18 cellular contexts compared by ENCODE assay signal in genomic region chr7:12323415-12323814, GRCh38.
DNase-seq lines count a peak whose midpoint lies in the region; ATAC-seq and TF ChIP-seq lines count a peak whose summit lies in the region.
"Had no signal": no experiment of that assay in that cellular context is flagged by ENCODE, and none has a peak within 500 bp of the region (broad histone marks: within the 10 kb centered on the region; RNA-seq: fewer than 3 reads in every experiment).

No MANE protein-coding gene starts in this region.

- in situ Hi-C loops in SK-MEL-5 (cut with HindIII; ENCODE audit: low pct_unique_long_range_greater_than_20kb, low sequenced_read_pairs) = no loop called here

- peak overlapping the region; percentile 28 for H3K27ac Mint-ChIP-seq in Calu3 (ENCODE audit: unreplicated experiment)
- H3K27ac Mint-ChIP-seq: activated CD4-positive, alpha-beta memory T cell treated with anti-CD3 and anti-CD28 coated beads, Interleukin-2, amount 10 ng/mL, durations not matched to agents 7 days and 5 days; B cell had no signal

- CTCF ChIA-PET in Calu3 (lab: Charles Lee) = interaction anchor here (0.6 to 1.6 kb wide), 3 partner anchors 79 to 255 kb away, joined by 4 to 5 read pairs (median 5); no protein-coding TSS in a partner anchor

- DNase-seq in Calu3 (no peak), SK-MEL-5 (ENCODE audit: low read depth, low spot score) (peak; percentile 44), OCI-M1 (lab: John Stamatoyannopoulos, UW) (no peak), hypothalamus (lab: John Stamatoyannopoulos, UW) (no peak)
- DNase-seq: activated CD4-positive, alpha-beta memory T cell treated with anti-CD3 and anti-CD28 coated beads, Interleukin-2, amount 10 ng/mL, durations not matched to agents 7 days and 5 days; activated gamma-delta T cell; head of caudate nucleus; NCI-H446 treated with DMSO at 0.1 percent for 48 hours; PC-9; posterior cingulate gyrus; SHP77 treated with DMSO at 0.1 percent for 48 hours; stimulated activated naive CD4-positive, alpha-beta T cell treated with Interleukin-2 at 50 U/mL for 16 hours had no signal

- intact Hi-C loops in Calu3 (cut with micrococcal nuclease; ENCODE audit: unreplicated experiment) = loop anchor here (2.0 kb wide), 1 partner anchor 113 kb away; the partner anchor contains the start of gene TMEM106B

- H3K4me1 Mint-ChIP-seq in Calu3 (ENCODE audit: low read depth, unreplicated experiment) = peaks cover 10% of the 10 kb centered on the region
- H3K4me1 Mint-ChIP-seq: activated CD4-positive, alpha-beta memory T cell treated with anti-CD3 and anti-CD28 coated beads, Interleukin-2, amount 10 ng/mL, durations not matched to agents 7 days and 5 days; B cell had no signal

- TF ChIP-seq CTCF in Calu3 (IDR thresholded peaks at IDR 0.05; ENCODE audit: unreplicated experiment) = no peak

- no TSS peak for BruUV-seq in Calu3 (replicated peaks; lab: Mats Ljungman, UMichigan)

- no peaks in the 10 kb centered on the region for H3K27me3 Mint-ChIP-seq in Calu3 (ENCODE audit: unreplicated experiment)
- H3K27me3 Mint-ChIP-seq: activated CD4-positive, alpha-beta memory T cell treated with anti-CD3 and anti-CD28 coated beads, Interleukin-2, amount 10 ng/mL, durations not matched to agents 7 days and 5 days had no signal

- H3K36me3 Mint-ChIP-seq in Calu3 (ENCODE audit: insufficient read depth, unreplicated experiment) = peaks cover 4% of the 10 kb centered on the region

- no peak overlapping the region for H3K4me3 Mint-ChIP-seq in Calu3 (ENCODE audit: low read depth, unreplicated experiment)
- H3K4me3 Mint-ChIP-seq: activated CD4-positive, alpha-beta memory T cell treated with anti-CD3 and anti-CD28 coated beads, Interleukin-2, amount 10 ng/mL, durations not matched to agents 7 days and 5 days; B cell had no signal

- no peaks in the 10 kb centered on the region for H3K9me3 Mint-ChIP-seq in Calu3 (ENCODE audit: low read depth, unreplicated experiment)
- H3K9me3 Mint-ChIP-seq: activated CD4-positive, alpha-beta memory T cell treated with anti-CD3 and anti-CD28 coated beads, Interleukin-2, amount 10 ng/mL, durations not matched to agents 7 days and 5 days had no signal

- ATAC-seq in GM18867 (IDR thresholded peaks at IDR 0.05; ENCODE audit: unreplicated experiment) (peak; percentile 26), HG02798 (IDR thresholded peaks at IDR 0.05; ENCODE audit: poor library complexity, unreplicated experiment) (peak; percentile 37), HG02973 (IDR thresholded peaks at IDR 0.05; ENCODE audit: unreplicated experiment) (no peak), HG02763 (IDR thresholded peaks at IDR 0.05; ENCODE audit: unreplicated experiment) (no peak)
- ATAC-seq: sciatic nerve had no signal

Comparison
In these comparisons a context has a peak if more than half of its experiments do, and no peak if none do; other contexts are left out.
1. ATAC-seq: peak in GM18867 (single experiment) and HG02798 (single experiment); none in HG02973 (single experiment) and HG02763 (single experiment).